19 cellular contexts compared by ENCODE assay signal in genomic region chr19:944171-944567, GRCh38. TPM values are rescaled to one million over a fixed set of nuclear protein-coding genes. Genes with fewer than 3 reads are reported as not detected.
A peak's percentile ranks its signal among the peaks of the same experiment; 100 is the strongest.
DNase-seq lines count a peak whose midpoint lies in the region; ATAC-seq, FAIRE-seq and TF ChIP-seq lines count a peak whose summit lies in the region.
"Had no signal": no experiment of that assay in that cellular context is flagged by ENCODE, and none has a peak within 500 bp of the region (broad histone marks: within the 10 kb centered on the region; RNA-seq: fewer than 3 reads in every experiment).

No MANE protein-coding gene starts in this region.

- H3K9ac ChIP-seq in GM12878 (ENCODE audit: control insufficient read depth, insufficient read depth, low read length): no peak overlapping the region

- H3K27me3 ChIP-seq in GM12878 (replicated peaks in 1 of 2; ENCODE audit: control insufficient read depth in 2 of 2, insufficient read depth in 2 of 2, low read length in 1 of 2): no peaks in the 10 kb centered on the region
- H3K27me3 ChIP-seq: breast epithelium, pancreas had no signal

- DNase-seq in left cardiac atrium (peak; percentile 67), left ventricle myocardium superior (no peak), GM12878 (ENCODE audit: low read depth, low spot score) (no peak), mucosa of gallbladder (ENCODE audit: low spot score) (peak; percentile 32), NOMO-1 treated with DMSO at 0.1 percent for 48 hours (lab: John Stamatoyannopoulos, UW; ENCODE audit: unreplicated experiment) (no peak), Kasumi-1 (lab: John Stamatoyannopoulos, UW) (no peak)
- DNase-seq: CD4-positive, CD25-positive, alpha-beta regulatory T cell; effector CD4-positive, alpha-beta T cell; NCI-H1048 had no signal

- SMC1A ChIA-PET in GM12878 (lab: Charles Lee; ENCODE audit: uncharacterized antibody, unreplicated experiment): interaction anchor here (1.0 kb wide), 1 partner anchor 11 kb away, joined by 3 read pairs; no protein-coding TSS in a partner anchor

- no peaks in the 10 kb centered on the region for H3K9me3 ChIP-seq in GM12878 (replicated peaks; ENCODE audit: control insufficient read depth, insufficient read depth, low read length)
- H3K9me3 ChIP-seq: breast epithelium, pancreas had no signal

- POLR2A ChIA-PET in GM12878 (lab: Charles Lee): no interaction called here

- no peak for FAIRE-seq in GM12878 (lab: Jason Lieb, UNC)
- FAIRE-seq: pancreas had no signal

- no peak overlapping the region for H3K4me3 ChIP-seq in GM12878
- H3K4me3 ChIP-seq: breast epithelium, pancreas had no signal

- no peaks in the 10 kb centered on the region; the same call in 1 of the 2 replicates for H4K20me1 ChIP-seq in GM12878 (ENCODE audit: control insufficient read depth, insufficient read depth)

- H3K36me3 ChIP-seq in GM12878 (ENCODE audit: control insufficient read depth in 2 of 2, insufficient read depth in 2 of 2, low read length in 1 of 2): peaks cover 18 to 31% of the 10 kb centered on the region in 2 experiments
- H3K36me3 ChIP-seq: breast epithelium, pancreas had no signal

- no peak for TF ChIP-seq EP300 in GM12878 (IDR thresholded peaks at IDR 0.05; ENCODE audit: borderline replicate concordance in 1 of 2, control insufficient read depth in 1 of 2, low read depth in 2 of 2, low read length in 2 of 2)

- no peak for TF ChIP-seq RAD21 in GM12878 (IDR thresholded peaks at IDR 0.05; ENCODE audit: insufficient read depth, low read depth, low read length)

- H3K4me1 ChIP-seq in GM12878 (ENCODE audit: control insufficient read depth, insufficient read depth, low read length): peaks cover 21% of the 10 kb centered on the region

- no peak overlapping the region for H3K27ac ChIP-seq in GM12878 (ENCODE audit: control insufficient read depth, insufficient read depth)
- H3K27ac ChIP-seq: breast epithelium, pancreas had no signal

- H3K79me2 ChIP-seq in GM12878 (ENCODE audit: control insufficient read depth, insufficient read depth, low read length): peaks cover 65% of the 10 kb centered on the region

- CTCF ChIA-PET in GM12878 (lab: Yijun Ruan, JAX): interaction anchor here (1.0 kb wide), 1 partner anchor 19 kb away, joined by 4 read pairs; no protein-coding TSS in a partner anchor

- H3K4me2 ChIP-seq in GM12878 (ENCODE audit: control insufficient read depth, insufficient read depth): no peak overlapping the region

- RAD21 ChIA-PET in GM12878 (lab: Charles Lee; ENCODE audit: unreplicated experiment): no interaction called here

- TF ChIP-seq CTCF in GM12878 (IDR thresholded peaks at IDR 0.05 in 2 of 3, conservative IDR thresholded peaks at IDR 0.05 in 1 of 3; ENCODE audit: control insufficient read depth in 2 of 3, extremely low read depth in 1 of 3, insufficient read depth in 1 of 3, low read depth in 3 of 3, low read length in 3 of 3): no peak

- in situ Hi-C loops in GM12878 (cut with MboI): no loop called here

- H2AFZ ChIP-seq in GM12878 (ENCODE audit: control insufficient read depth, low read depth, low read length): no peak overlapping the region

- peak; percentile 69 for TF ChIP-seq POLR2A in GM12878 (IDR thresholded peaks at IDR 0.05; ENCODE audit: low read depth, low read length)

- 77% methylated on average over 26 of the region's 27 CpGs for WGBS in GM12878 (ENCODE audit: insufficient coverage, insufficient replicate concordance, low lambda C conversion rate, missing lambda C conversion rate)

- no TSS peak for BruUV-seq in GM12878 (replicated peaks; lab: Mats Ljungman, UMichigan)

- ATAC-seq in left cardiac atrium (peak in 1 of 2 donors; percentile 50), left ventricle myocardium superior (no peak), GM12878 (no peak), GM21390 (IDR thresholded peaks at IDR 0.05; ENCODE audit: unreplicated experiment) (no peak), HG03520 (IDR thresholded peaks at IDR 0.05; ENCODE audit: unreplicated experiment) (no peak)
- ATAC-seq: activated CD4-positive, CD25-positive, alpha-beta regulatory T cell treated with anti-CD3 and anti-CD28 coated beads, Interleukin-2, amount 50 U/mL, for 24 hours; pancreas had no signal

- intact Hi-C loops in left cardiac atrium (cut with DNase I) (no loop called here), left ventricle myocardium superior (cut with micrococcal nuclease) (no loop called here), GM12878 (cut with micrococcal nuclease; ENCODE audit: unreplicated experiment) (no loop called here)

RNA-seq across cellular contexts. Expression of gene ARID3A, which starts 18.3 kb away (rescaled TPM):
- 1 to 10 TPM; 5.3 to 5.8 TPM for total RNA-seq in left cardiac atrium
- 5.7 TPM for total RNA-seq in left ventricle myocardium superior
- total RNA-seq in GM12878 (2013; cell fraction: nucleolus; rRNA removed): 148 and 152 TPM in 2 replicates
- total RNA-seq in GM12878 (2014; rRNA removed): 30.2 and 34.2 TPM in 2 replicates
- total RNA-seq in GM12878 (2014; rRNA removed; fragmentation: Illumina TruSeq; extraction: Trizol): 18.3 and 23.6 TPM in 2 replicates
- 68.3 and 70.0 TPM in 2 replicates for total RNA-seq in GM12878 (2021)
- 10.8 TPM for polyA plus RNA-seq in GM12878 (2011; ENCODE audit: low read depth)
- 6.5 and 17.1 TPM in 2 replicates for polyA plus RNA-seq in GM12878 (2011; rRNA removed)
- 22.9 and 33.7 TPM in 2 replicates for polyA plus RNA-seq in GM12878 (2011; cell fraction: cytosol; rRNA removed)
- 52.3 and 76.3 TPM in 2 replicates for polyA plus RNA-seq in GM12878 (2011; cell fraction: nucleus; rRNA removed)
- 33.7 and 35.9 TPM in 2 replicates for polyA plus RNA-seq in GM12878 (2012)
- 5.7 and 16.3 TPM in 2 replicates for polyA plus RNA-seq in GM12878 (2014; fragmentation: Illumina TruSeq; extraction: Trizol)
- polyA plus RNA-seq in GM12878 (2014; fragmentation: Nextera tagmentation; extraction: Ambion mirVana): 1 to 10 TPM in 1 of 2 experiments, under 1 TPM in 1; 0.76 to 1.6 TPM
- polyA plus RNA-seq in GM12878 (2014; rRNA removed): 37.0 and 45.1 TPM in 2 replicates
- polyA plus RNA-seq in GM12878 (2016; fragmentation: Nextera tagmentation; extraction: Ambion mirVana): 1 to 10 TPM; 8.9 to 9.6 TPM
- 42.1 and 69.0 TPM in 2 replicates for polyA minus RNA-seq in GM12878 (2011; rRNA and poly(A)+ RNA removed)
- polyA minus RNA-seq in GM12878 (2011; cell fraction: cytosol; rRNA and poly(A)+ RNA removed): 48.9 and 50.8 TPM in 2 replicates
- polyA minus RNA-seq in GM12878 (2011; cell fraction: nucleus; rRNA and poly(A)+ RNA removed): 33.1 and 53.2 TPM in 2 replicates
- total RNA-seq in mucosa of gallbladder: 7.0 TPM

RNA-seq across cellular contexts. Expression of gene KISS1R, which starts 27.0 kb away (rescaled TPM):
- not detected for total RNA-seq in left cardiac atrium
- not detected for total RNA-seq in left ventricle myocardium superior
- total RNA-seq in GM12878 (2013; cell fraction: nucleolus; rRNA removed): 16.9 and 18.1 TPM in 2 replicates
- total RNA-seq in GM12878 (2014; rRNA removed): 0.60 and 2.7 TPM in 2 replicates
- not detected in 2 replicates for total RNA-seq in GM12878 (2014; rRNA removed; fragmentation: Illumina TruSeq; extraction: Trizol)
- total RNA-seq in GM12878 (2021): 1.8 TPM in 2 replicates
- polyA plus RNA-seq in GM12878 (2011; ENCODE audit: low read depth): 0.30 TPM
- 1.6 and 2.8 TPM in 2 replicates for polyA plus RNA-seq in GM12878 (2011; rRNA removed)
- 2.7 and 4.7 TPM in 2 replicates for polyA plus RNA-seq in GM12878 (2011; cell fraction: cytosol; rRNA removed)
- polyA plus RNA-seq in GM12878 (2011; cell fraction: nucleus; rRNA removed): 19.3 and 20.1 TPM in 2 replicates
- polyA plus RNA-seq in GM12878 (2012): 1.9 and 2.3 TPM in 2 replicates
- not detected in 2 replicates for polyA plus RNA-seq in GM12878 (2014; fragmentation: Illumina TruSeq; extraction: Trizol)
- under 1 TPM in 1 of 2 experiments, not detected in 1; 0.13 TPM for polyA plus RNA-seq in GM12878 (2014; fragmentation: Nextera tagmentation; extraction: Ambion mirVana)
- 0.83 and 2.1 TPM in 2 replicates for polyA plus RNA-seq in GM12878 (2014; rRNA removed)
- 1 to 10 TPM in 1 of 2 experiments, under 1 TPM in 1; 0.14 to 1.4 TPM for polyA plus RNA-seq in GM12878 (2016; fragmentation: Nextera tagmentation; extraction: Ambion mirVana)
- polyA minus RNA-seq in GM12878 (2011; rRNA and poly(A)+ RNA removed): 0.29 and 1.3 TPM in 2 replicates
- 1.9 and 2.8 TPM in 2 replicates for polyA minus RNA-seq in GM12878 (2011; cell fraction: cytosol; rRNA and poly(A)+ RNA removed)
- polyA minus RNA-seq in GM12878 (2011; cell fraction: nucleus; rRNA and poly(A)+ RNA removed): 1.7 and 3.2 TPM in 2 replicates
- total RNA-seq in mucosa of gallbladder: 0.17 TPM
- total RNA-seq: A172, HT1080, mesenteric fat pad had no signal

RNA-seq across cellular contexts. Expression of gene R3HDM4, which starts 31.1 kb away (rescaled TPM):
- total RNA-seq in left cardiac atrium: 10 to 100 TPM; 18.3 to 31.6 TPM
- 20.0 TPM for total RNA-seq in left ventricle myocardium superior
- 17.9 and 20.1 TPM in 2 replicates for total RNA-seq in GM12878 (2013; cell fraction: nucleolus; rRNA removed)
- 24.3 and 28.1 TPM in 2 replicates for total RNA-seq in GM12878 (2014; rRNA removed)
- 18.2 and 19.6 TPM in 2 replicates for total RNA-seq in GM12878 (2014; rRNA removed; fragmentation: Illumina TruSeq; extraction: Trizol)
- 51.6 and 54.5 TPM in 2 replicates for total RNA-seq in GM12878 (2021)
- 14.1 TPM for polyA plus RNA-seq in GM12878 (2011; ENCODE audit: low read depth)
- 12.1 and 26.1 TPM in 2 replicates for polyA plus RNA-seq in GM12878 (2011; rRNA removed)
- 43.8 and 54.5 TPM in 2 replicates for polyA plus RNA-seq in GM12878 (2011; cell fraction: cytosol; rRNA removed)
- 41.0 and 44.6 TPM in 2 replicates for polyA plus RNA-seq in GM12878 (2011; cell fraction: nucleus; rRNA removed)
- polyA plus RNA-seq in GM12878 (2012): 39.6 and 50.1 TPM in 2 replicates
- polyA plus RNA-seq in GM12878 (2014; fragmentation: Illumina TruSeq; extraction: Trizol): 16.4 and 27.2 TPM in 2 replicates
- polyA plus RNA-seq in GM12878 (2014; fragmentation: Nextera tagmentation; extraction: Ambion mirVana): 1 to 10 TPM; 1.3 to 4.2 TPM
- 65.8 and 78.8 TPM in 2 replicates for polyA plus RNA-seq in GM12878 (2014; rRNA removed)
- 10 to 100 TPM; 36.0 to 44.0 TPM for polyA plus RNA-seq in GM12878 (2016; fragmentation: Nextera tagmentation; extraction: Ambion mirVana)
- polyA minus RNA-seq in GM12878 (2011; rRNA and poly(A)+ RNA removed): 8.9 and 20.7 TPM in 2 replicates
- 11.9 and 12.1 TPM in 2 replicates for polyA minus RNA-seq in GM12878 (2011; cell fraction: cytosol; rRNA and poly(A)+ RNA removed)
- polyA minus RNA-seq in GM12878 (2011; cell fraction: nucleus; rRNA and poly(A)+ RNA removed): 4.8 and 6.7 TPM in 2 replicates
- 47.5 TPM for total RNA-seq in mucosa of gallbladder

RNA-seq across cellular contexts. Expression of gene WDR18, which starts 40.0 kb away (rescaled TPM):
- total RNA-seq in left cardiac atrium (10 to 100 TPM; 16.2 to 17.2 TPM), left ventricle myocardium superior (20.4 TPM), GM12878 (2014; rRNA removed) (85.0 and 97.5 TPM in 2 replicates), GM12878 (2014; rRNA removed; fragmentation: Illumina TruSeq; extraction: Trizol) (13.6 and 16.5 TPM in 2 replicates), GM12878 (2021) (92.1 and 97.3 TPM in 2 replicates), mucosa of gallbladder (52.5 TPM)
- total RNA-seq in GM12878 (2013; cell fraction: nucleolus; rRNA removed): 32.4 and 34.2 TPM in 2 replicates
- polyA plus RNA-seq in GM12878 (2011; ENCODE audit: low read depth): 15.8 TPM
- polyA plus RNA-seq in GM12878 (2011; rRNA removed) (7.5 and 27.3 TPM in 2 replicates), GM12878 (2014; fragmentation: Illumina TruSeq; extraction: Trizol) (4.5 and 8.8 TPM in 2 replicates), GM12878 (2014; fragmentation: Nextera tagmentation; extraction: Ambion mirVana) (1 to 10 TPM; 3.0 to 3.3 TPM), GM12878 (2014; rRNA removed) (106 and 131 TPM in 2 replicates), GM12878 (2016; fragmentation: Nextera tagmentation; extraction: Ambion mirVana) (100 to 1,000 TPM; 192 to 206 TPM)
- 48.8 and 85.0 TPM in 2 replicates for polyA plus RNA-seq in GM12878 (2011; cell fraction: cytosol; rRNA removed)
- 165 and 192 TPM in 2 replicates for polyA plus RNA-seq in GM12878 (2011; cell fraction: nucleus; rRNA removed)
- 49.6 and 54.3 TPM in 2 replicates for polyA plus RNA-seq in GM12878 (2012)
- polyA minus RNA-seq in GM12878 (2011; rRNA and poly(A)+ RNA removed): 22.5 and 45.0 TPM in 2 replicates
- 36.3 and 42.0 TPM in 2 replicates for polyA minus RNA-seq in GM12878 (2011; cell fraction: cytosol; rRNA and poly(A)+ RNA removed)
- polyA minus RNA-seq in GM12878 (2011; cell fraction: nucleus; rRNA and poly(A)+ RNA removed): 27.1 and 39.9 TPM in 2 replicates

RNA-seq across cellular contexts. Expression of gene RNU6-9, which starts 50.9 kb away (rescaled TPM):
- total RNA-seq in left cardiac atrium: not detected
- not detected for total RNA-seq in left ventricle myocardium superior
- not detected in 2 replicates for total RNA-seq in GM12878 (2013; cell fraction: nucleolus; rRNA removed)
- total RNA-seq in GM12878 (2014; rRNA removed): not detected in 2 replicates
- total RNA-seq in GM12878 (2014; rRNA removed; fragmentation: Illumina TruSeq; extraction: Trizol): not detected in 2 replicates
- total RNA-seq in GM12878 (2021): not detected in 2 replicates
- polyA plus RNA-seq in GM12878 (2011; ENCODE audit: low read depth): not detected
- not detected in 2 replicates for polyA plus RNA-seq in GM12878 (2011; rRNA removed)
- not detected in 2 replicates for polyA plus RNA-seq in GM12878 (2011; cell fraction: cytosol; rRNA removed)
- not detected in 2 replicates for polyA plus RNA-seq in GM12878 (2011; cell fraction: nucleus; rRNA removed)
- polyA plus RNA-seq in GM12878 (2012): not detected in 2 replicates
- polyA plus RNA-seq in GM12878 (2014; fragmentation: Illumina TruSeq; extraction: Trizol): not detected in 2 replicates
- not detected for polyA plus RNA-seq in GM12878 (2014; fragmentation: Nextera tagmentation; extraction: Ambion mirVana)
- polyA plus RNA-seq in GM12878 (2014; rRNA removed): not detected in 2 replicates
- polyA plus RNA-seq in GM12878 (2016; fragmentation: Nextera tagmentation; extraction: Ambion mirVana): not detected
- 1,322 TPM in 1 of 2 replicates, not detected in the other for polyA minus RNA-seq in GM12878 (2011; rRNA and poly(A)+ RNA removed)
- polyA minus RNA-seq in GM12878 (2011; cell fraction: cytosol; rRNA and poly(A)+ RNA removed): not detected in 2 replicates
- under 0.01 TPM in 1 of 2 replicates, not detected in the other for polyA minus RNA-seq in GM12878 (2011; cell fraction: nucleus; rRNA and poly(A)+ RNA removed)
- total RNA-seq in mucosa of gallbladder: not detected
- total RNA-seq: A172; breast epithelium; CD4-positive, CD25-positive, alpha-beta regulatory T cell; G401; HT1080; mesenteric fat pad; pancreas; temporal lobe had no signal
- polyA plus RNA-seq: CD4-positive, CD25-positive, alpha-beta regulatory T cell; pancreas had no signal

Comparison
In these comparisons a context has a peak if more than half of its experiments do, and no peak if none do; other contexts are left out.
1. DNase-seq: peak in left cardiac atrium (single experiment) and mucosa of gallbladder (single experiment); none in left ventricle myocardium superior (single experiment), GM12878 (single experiment), NOMO-1 treated with DMSO at 0.1 percent for 48 hours (single experiment) and Kasumi-1 (0 of 2).